ENCODE assay signal across 9 cellular contexts in genomic region chr15:32936283-32936918, GRCh38.
A peak's percentile ranks its signal among the peaks of the same experiment; 100 is the strongest.
DNase-seq lines count a peak whose midpoint lies in the region; ATAC-seq, FAIRE-seq and TF ChIP-seq lines count a peak whose summit lies in the region.
"Had no signal": no experiment of that assay in that cellular context is flagged by ENCODE, and none has a peak within 500 bp of the region (broad histone marks: within the 10 kb centered on the region; RNA-seq: fewer than 3 reads in every experiment).

No MANE protein-coding gene starts in this region.

- H3K9ac ChIP-seq in astrocyte (ENCODE audit: low read length): no peak overlapping the region

- H3K36me3 Mint-ChIP-seq in astrocyte (ENCODE audit: low read depth, unreplicated experiment) (peaks cover 13% of the 10 kb centered on the region), natural killer cell (peaks cover 5% of the 10 kb centered on the region)
- no peaks in the 10 kb centered on the region for H3K36me3 Mint-ChIP-seq in CD8-positive, alpha-beta T cell

- H3K27me3 Mint-ChIP-seq in astrocyte (ENCODE audit: low read depth, unreplicated experiment): no peaks in the 10 kb centered on the region
- peaks cover 15 to 33% of the 10 kb centered on the region in 2 donors for H3K27me3 Mint-ChIP-seq in natural killer cell (ENCODE audit: low read depth in 2 of 2)
- peaks cover 12% of the 10 kb centered on the region for H3K27me3 Mint-ChIP-seq in CD8-positive, alpha-beta T cell (ENCODE audit: low read depth)

- H3K79me2 ChIP-seq in astrocyte (ENCODE audit: insufficient read depth, low read length): no peaks in the 10 kb centered on the region

- H3K4me3 Mint-ChIP-seq in astrocyte (ENCODE audit: unreplicated experiment) (no peak overlapping the region), natural killer cell (no peak overlapping the region)
- H3K4me3 Mint-ChIP-seq in CD8-positive, alpha-beta T cell: no peak overlapping the region

- CTCF ChIA-PET in CD8-positive, alpha-beta T cell (lab: Charles Lee): no interaction called here

- H3K27me3 ChIP-seq in astrocyte (ENCODE audit: insufficient read depth, low read length): no peaks in the 10 kb centered on the region
- no peaks in the 10 kb centered on the region for H3K27me3 ChIP-seq in CD8-positive, alpha-beta T cell (ENCODE audit: insufficient read depth, low read length)

- TF ChIP-seq CTCF in astrocyte (IDR thresholded peaks at IDR 0.05; ENCODE audit: insufficient read depth, low read depth, low read length) (peak; percentile 49), natural killer cell (IDR thresholded peaks at IDR 0.05) (no peak)
- no peak for TF ChIP-seq CTCF in CD8-positive, alpha-beta T cell (IDR thresholded peaks at IDR 0.05)

- no peaks in the 10 kb centered on the region for H3K9me3 ChIP-seq in astrocyte (ENCODE audit: insufficient read depth, low read depth, low read length)
- H3K9me3 ChIP-seq in CD8-positive, alpha-beta T cell (ENCODE audit: low read length): no peaks in the 10 kb centered on the region

- POLR2A ChIA-PET in CD8-positive, alpha-beta T cell (lab: Charles Lee): no interaction called here

- no peaks in the 10 kb centered on the region for H3K36me3 ChIP-seq in astrocyte (ENCODE audit: insufficient read depth, low read length)
- H3K36me3 ChIP-seq in CD8-positive, alpha-beta T cell (ENCODE audit: insufficient read depth, low read length): no peaks in the 10 kb centered on the region

- H3K27ac Mint-ChIP-seq in astrocyte (ENCODE audit: unreplicated experiment): no peak overlapping the region
- no peak overlapping the region for H3K27ac Mint-ChIP-seq in natural killer cell
- H3K27ac Mint-ChIP-seq in CD8-positive, alpha-beta T cell: no peak overlapping the region

- ATAC-seq in natural killer cell (no peak), HG02870 (IDR thresholded peaks at IDR 0.05; ENCODE audit: unreplicated experiment) (no peak)
- ATAC-seq in CD8-positive, alpha-beta T cell: no peak

- FAIRE-seq in astrocyte (lab: Jason Lieb, UNC): peak; percentile 95
- FAIRE-seq: endometrium had no signal

- no peak overlapping the region for H3K4me3 ChIP-seq in astrocyte (ENCODE audit: insufficient read depth, low read depth, low read length)
- no peak overlapping the region for H3K4me3 ChIP-seq in CD8-positive, alpha-beta T cell (ENCODE audit: low read depth, low read length)

- no peak overlapping the region for H2AFZ ChIP-seq in astrocyte (ENCODE audit: low read depth, low read length)

- H3K4me1 Mint-ChIP-seq in astrocyte (ENCODE audit: low read depth, unreplicated experiment) (no peaks in the 10 kb centered on the region), natural killer cell (no peaks in the 10 kb centered on the region)
- H3K4me1 Mint-ChIP-seq in CD8-positive, alpha-beta T cell (ENCODE audit: low read depth): no peaks in the 10 kb centered on the region

- no peak overlapping the region for H3K27ac ChIP-seq in astrocyte (ENCODE audit: low read depth, low read length)
- H3K27ac ChIP-seq in CD8-positive, alpha-beta T cell (ENCODE audit: low read depth, low read length): no peak overlapping the region

- peaks cover 13% of the 10 kb centered on the region for H3K9me3 Mint-ChIP-seq in astrocyte (ENCODE audit: unreplicated experiment)
- H3K9me3 Mint-ChIP-seq in natural killer cell: no peaks in the 10 kb centered on the region
- peaks cover 5% of the 10 kb centered on the region for H3K9me3 Mint-ChIP-seq in CD8-positive, alpha-beta T cell

- DNase-seq in AG08395 (ENCODE audit: low spot score): peak; percentile 33
- DNase-seq in HCEC 1CT: peak; percentile 62
- DNase-seq in astrocyte (ENCODE audit: low read depth): peak; percentile 17
- peak; percentile 40 for DNase-seq in kidney glomerular epithelial cell (lab: John Stamatoyannopoulos, UW)
- DNase-seq in NCI-H2107 (lab: John Stamatoyannopoulos, UW): no peak
- DNase-seq in natural killer cell: no peak
- DNase-seq in CD8-positive, alpha-beta T cell: no peak

- intact Hi-C loops in natural killer cell (cut with micrococcal nuclease): no loop called here
- intact Hi-C loops in CD8-positive, alpha-beta T cell (cut with DNase I, micrococcal nuclease): no loop called here

- no peaks in the 10 kb centered on the region for H3K4me1 ChIP-seq in astrocyte (ENCODE audit: insufficient read depth, low read length)
- H3K4me1 ChIP-seq in CD8-positive, alpha-beta T cell (ENCODE audit: insufficient read depth, low read length): no peaks in the 10 kb centered on the region

- no peaks in the 10 kb centered on the region for H4K20me1 ChIP-seq in astrocyte (ENCODE audit: insufficient read depth, low read length)

- no peak overlapping the region for H3K4me2 ChIP-seq in astrocyte (ENCODE audit: low read length)

Comparison
In these comparisons a context has a peak if more than half of its experiments do, and no peak if none do; other contexts are left out.
1. DNase-seq: peak in AG08395 (single experiment), HCEC 1CT (single experiment), astrocyte (single experiment) and kidney glomerular epithelial cell (single experiment); none in NCI-H2107 (single experiment), natural killer cell (single experiment) and CD8-positive, alpha-beta T cell (0 of 7).